1 cellular context compared by ENCODE assay signal in the genomic region with DNA sequence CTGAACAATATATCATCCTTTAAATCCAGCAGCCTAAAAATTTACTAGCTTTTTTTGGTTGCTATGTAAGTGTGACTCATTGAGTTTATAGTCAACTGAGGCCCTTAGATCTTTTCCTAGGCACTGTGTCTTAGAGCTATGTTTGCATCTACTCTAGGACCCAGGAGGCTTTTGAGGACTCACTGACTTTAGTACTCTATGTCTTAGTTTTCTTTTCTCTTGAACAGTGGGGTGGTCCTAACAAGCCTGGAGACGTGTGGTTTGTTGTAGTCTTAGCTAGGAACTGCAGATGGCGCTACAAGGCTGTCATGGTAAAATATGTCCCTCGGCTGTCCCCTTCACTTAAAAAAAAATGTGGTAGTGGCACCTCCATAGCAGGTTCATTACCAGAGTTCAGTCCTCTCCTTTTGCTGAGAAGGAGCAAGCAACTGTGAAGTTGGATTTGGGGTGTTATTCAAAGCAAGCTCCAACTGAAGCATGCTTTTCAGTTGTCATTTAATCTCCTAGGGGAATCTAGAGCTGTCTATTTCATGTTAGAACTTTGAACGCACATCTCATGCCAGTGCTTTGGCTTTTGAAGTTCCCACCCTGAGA.
TF ChIP-seq lines count a peak whose summit lies in the region.

No MANE protein-coding gene starts in this region.

TF ChIP-seq in K562, 482 proteins besides CTCF, POLR2A, EP300 and RAD21 (continued from another document):
- TF ChIP-seq SRSF1 (IDR thresholded peaks at IDR 0.05; ENCODE audit: low read depth, low read length) (no peak), DIDO1 (tag; IDR thresholded peaks at IDR 0.05; ENCODE audit: low read depth) (no peak), PPARD (CRISPR knock-in tag; IDR thresholded peaks at IDR 0.05) (no peak), TEAD1 (CRISPR knock-in tag; IDR thresholded peaks at IDR 0.05) (no peak), ZNF696 (CRISPR knock-in tag; conservative IDR thresholded peaks at IDR 0.05) (no peak), RBM25 (IDR thresholded peaks at IDR 0.05; ENCODE audit: low read depth, low read length, severe bottlenecking) (no peak), ILK (tag; IDR thresholded peaks at IDR 0.05; ENCODE audit: borderline replicate concordance, low read depth) (no peak), RBBP5 (IDR thresholded peaks at IDR 0.05; ENCODE audit: borderline replicate concordance, insufficient read depth, low read length, poor library complexity, severe bottlenecking) (no peak), ZNF197 (CRISPR knock-in tag; IDR thresholded peaks at IDR 0.05; ENCODE audit: low read depth) (no peak), ARID2 (IDR thresholded peaks at IDR 0.05) (peak; percentile 97), TEAD4 (IDR thresholded peaks at IDR 0.05; ENCODE audit: low read length) (0 out of 2 replicates have a peak, but pooled peaks have one; percentile 31), TEAD4 (CRISPR knock-in tag; IDR thresholded peaks at IDR 0.05; ENCODE audit: borderline replicate concordance) (no peak), TCFL5 (CRISPR knock-in tag; conservative IDR thresholded peaks at IDR 0.05) (no peak)
- TF ChIP-seq, protein P1, sequence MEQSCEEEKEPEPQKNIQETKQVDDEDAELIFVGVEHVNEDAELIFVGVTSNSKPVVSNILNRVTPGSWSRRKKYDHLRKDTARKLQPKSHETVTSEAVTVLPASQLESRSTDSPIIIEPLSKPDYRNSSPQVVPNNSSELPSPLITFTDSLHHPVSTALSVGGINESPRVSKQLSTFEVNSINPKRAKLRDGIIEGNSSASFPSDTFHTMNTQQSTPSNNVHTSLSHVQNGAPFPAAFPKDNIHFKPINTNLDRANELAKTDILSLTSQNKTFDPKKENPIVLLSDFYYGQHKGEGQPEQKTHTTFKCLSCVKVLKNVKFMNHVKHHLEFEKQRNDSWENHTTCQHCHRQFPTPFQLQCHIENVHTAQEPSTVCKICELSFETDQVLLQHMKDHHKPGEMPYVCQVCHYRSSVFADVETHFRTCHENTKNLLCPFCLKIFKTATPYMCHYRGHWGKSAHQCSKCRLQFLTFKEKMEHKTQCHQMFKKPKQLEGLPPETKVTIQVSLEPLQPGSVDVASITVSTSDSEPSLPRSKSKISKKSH (CRISPR knock-in tag; IDR thresholded peaks at IDR 0.05): no peak
- TF ChIP-seq, protein P2, sequence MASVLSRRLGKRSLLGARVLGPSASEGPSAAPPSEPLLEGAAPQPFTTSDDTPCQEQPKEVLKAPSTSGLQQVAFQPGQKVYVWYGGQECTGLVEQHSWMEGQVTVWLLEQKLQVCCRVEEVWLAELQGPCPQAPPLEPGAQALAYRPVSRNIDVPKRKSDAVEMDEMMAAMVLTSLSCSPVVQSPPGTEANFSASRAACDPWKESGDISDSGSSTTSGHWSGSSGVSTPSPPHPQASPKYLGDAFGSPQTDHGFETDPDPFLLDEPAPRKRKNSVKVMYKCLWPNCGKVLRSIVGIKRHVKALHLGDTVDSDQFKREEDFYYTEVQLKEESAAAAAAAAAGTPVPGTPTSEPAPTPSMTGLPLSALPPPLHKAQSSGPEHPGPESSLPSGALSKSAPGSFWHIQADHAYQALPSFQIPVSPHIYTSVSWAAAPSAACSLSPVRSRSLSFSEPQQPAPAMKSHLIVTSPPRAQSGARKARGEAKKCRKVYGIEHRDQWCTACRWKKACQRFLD (CRISPR knock-in tag; IDR thresholded peaks at IDR 0.05): no peak
